In genomic region chr9:94610181-94610591, GRCh38 we compare ENCODE assay signal across 19 cellular contexts. TPM values are rescaled to one million over a fixed set of nuclear protein-coding genes. Genes with fewer than 3 reads are reported as not detected.
DNase-seq lines count a peak whose midpoint lies in the region; ATAC-seq and TF ChIP-seq lines count a peak whose summit lies in the region.
"Had no signal": no experiment of that assay in that cellular context is flagged by ENCODE, and none has a peak within 500 bp of the region (broad histone marks: within the 10 kb centered on the region; RNA-seq: fewer than 3 reads in every experiment).

No MANE protein-coding gene starts in this region.

- H3K27ac ChIP-seq in upper lobe of right lung: no peak overlapping the region
- H3K27ac ChIP-seq: KMS-11, SJCRH30 had no signal

- H3K4me1 ChIP-seq in upper lobe of right lung: no peaks in the 10 kb centered on the region
- H3K4me1 ChIP-seq: SJCRH30 had no signal

- no peaks in the 10 kb centered on the region for H3K9me3 ChIP-seq in upper lobe of right lung
- H3K9me3 ChIP-seq: SJCRH30 had no signal

- DNase-seq in NCI-H82 treated with DMSO at 0.1 percent for 48 hours (lab: John Stamatoyannopoulos, UW; ENCODE audit: unreplicated experiment): peak; percentile 11
- DNase-seq in left kidney (ENCODE audit: low read depth, low spot score): peak; percentile 58
- no peak for DNase-seq in upper lobe of right lung
- DNase-seq in head of caudate nucleus: no peak
- DNase-seq in T-helper 1 cell: no peak
- DNase-seq: ACHN, DMS79 treated with DMSO at 0.1 percent for 48 hours, H7, HFFc6, NCI-H1417, NCI-H1930, NCI-H226, NCI-H524, SJCRH30 had no signal

- H3K4me3 ChIP-seq in upper lobe of right lung: no peak overlapping the region
- H3K4me3 ChIP-seq: SJCRH30 had no signal

- H3K27me3 ChIP-seq in upper lobe of right lung: no peaks in the 10 kb centered on the region

- no peak for TF ChIP-seq CTCF in upper lobe of right lung (IDR thresholded peaks at IDR 0.05)

- intact Hi-C loops in upper lobe of right lung (cut with DNase I): no loop called here
- intact Hi-C loops in head of caudate nucleus (cut with DNase I): no loop called here

- ATAC-seq in SK-N-SH treated with all-trans-retinoic acid at 6 μM for 48 hours: peak; percentile 81
- ATAC-seq in upper lobe of right lung: peak; percentile 31
- ATAC-seq in GM19324 (IDR thresholded peaks at IDR 0.05; ENCODE audit: low FRiP score, unreplicated experiment): no peak

- peaks cover 25% of the 10 kb centered on the region for H3K36me3 ChIP-seq in upper lobe of right lung
- H3K36me3 ChIP-seq: SJCRH30 had no signal

TF ChIP-seq in SK-N-SH treated with all-trans-retinoic acid at 6 μM for 48 hours, 23 proteins besides CTCF, POLR2A, EP300 and RAD21:
- TF ChIP-seq CSDC2 (CRISPR knock-in tag; IDR thresholded peaks at IDR 0.05) (no peak), TSHZ2 (CRISPR knock-in tag; IDR thresholded peaks at IDR 0.05) (peak; percentile 99), CSRNP3 (CRISPR knock-in tag; IDR thresholded peaks at IDR 0.05) (peak; percentile 92), ZFP3 (CRISPR knock-in tag; IDR thresholded peaks at IDR 0.05) (peak; percentile 36; the same call in 1 of the 2 replicates), TCF4 (CRISPR knock-in tag; IDR thresholded peaks at IDR 0.05; ENCODE audit: borderline replicate concordance) (peak; percentile 99), ZNF70 (CRISPR knock-in tag; IDR thresholded peaks at IDR 0.05) (peak; percentile 58; the same call in 1 of the 2 replicates), PATZ1 (CRISPR knock-in tag; IDR thresholded peaks at IDR 0.05; ENCODE audit: borderline replicate concordance) (no peak), ISL1 (CRISPR knock-in tag; IDR thresholded peaks at IDR 0.05) (peak; percentile 84), SNAI2 (CRISPR knock-in tag; IDR thresholded peaks at IDR 0.05) (0 out of 2 replicates have a peak, but pooled peaks have one; percentile 39), BACH2 (CRISPR knock-in tag; IDR thresholded peaks at IDR 0.05; ENCODE audit: borderline replicate concordance) (no peak), CREB5 (CRISPR knock-in tag; IDR thresholded peaks at IDR 0.05; ENCODE audit: low read depth) (peak; percentile 71; the same call in 1 of the 2 replicates)

RNA-seq across cellular contexts. Expression of gene FBP2, which starts 16.6 kb away (rescaled TPM):
- not detected for total RNA-seq in upper lobe of right lung
- total RNA-seq: H7, HFFc6, HT-29, M059J, SJCRH30 had no signal

RNA-seq across cellular contexts. Expression of gene FBP1, which starts 29.1 kb away (rescaled TPM):
- 357 TPM for total RNA-seq in upper lobe of right lung
- total RNA-seq: HFFc6, SJCRH30 had no signal

RNA-seq across cellular contexts. Expression of gene PCAT7, which starts 55.3 kb away (rescaled TPM):
- 0.35 TPM for total RNA-seq in upper lobe of right lung
- total RNA-seq: HFFc6, SJCRH30 had no signal

Comparison
In these comparisons a context has a peak if more than half of its experiments do, and no peak if none do; other contexts are left out.
1. DNase-seq: peak in NCI-H82 treated with DMSO at 0.1 percent for 48 hours (single experiment) and left kidney (single experiment); none in upper lobe of right lung (single experiment), head of caudate nucleus (0 of 42) and T-helper 1 cell (0 of 5).